ENCODE assay signal across 9 cellular contexts in genomic region chr12:46268349-46268616, GRCh38. TPM values are rescaled to one million over a fixed set of nuclear protein-coding genes. Genes with fewer than 3 reads are reported as not detected.
DNase-seq lines count a peak whose midpoint lies in the region; ATAC-seq and TF ChIP-seq lines count a peak whose summit lies in the region.
"Had no signal": no experiment of that assay in that cellular context is flagged by ENCODE, and none has a peak within 500 bp of the region (broad histone marks: within the 10 kb centered on the region; RNA-seq: fewer than 3 reads in every experiment).

No MANE protein-coding gene starts in this region.

- intact Hi-C loops in CD4-positive, alpha-beta T cell (cut with DNase I, micrococcal nuclease): loop anchor here in 1 of 2 experiments (2.0 to 10.0 kb wide), 6 partner anchors 33 to 533 kb away; partner anchors contain the start of gene SCAF11

- H2AFZ ChIP-seq in KMS-11 (ENCODE audit: low read depth) (peak overlapping the region; percentile 86), neural cell (ENCODE audit: low read depth, low read length) (peak overlapping the region; percentile 90)

- peaks cover 28% of the 10 kb centered on the region for H4K20me1 ChIP-seq in KMS-11 (ENCODE audit: insufficient read depth)
- peaks cover 3% of the 10 kb centered on the region for H4K20me1 ChIP-seq in neural cell (ENCODE audit: insufficient read depth)

- no peak for TF ChIP-seq CTCF in CD4-positive, alpha-beta T cell (IDR thresholded peaks at IDR 0.05)
- TF ChIP-seq CTCF in KMS-11 (conservative IDR thresholded peaks at IDR 0.05; ENCODE audit: low read depth, low read length) (no peak), neural cell (IDR thresholded peaks at IDR 0.05; ENCODE audit: poor library complexity, severe bottlenecking) (no peak)

- peaks cover 15% of the 10 kb centered on the region for H3K36me3 Mint-ChIP-seq in CD4-positive, alpha-beta T cell (ENCODE audit: low read depth)

- DNase-seq in CD4-positive, alpha-beta T cell: peak in 8 of 10 experiments; percentile 15 to 36 (median 26)
- peak; percentile 19 for DNase-seq in effector CD4-positive, alpha-beta T cell
- DNase-seq in retina (no peak), NOMO-1 (lab: John Stamatoyannopoulos, UW; ENCODE audit: unreplicated experiment in 2 of 2) (no peak)
- DNase-seq in activated effector memory CD4-positive, alpha-beta T cell treated with anti-CD3 and anti-CD28 coated beads, Interleukin-2, amount 50 U/mL, for 16 hours: no peak

- H3K27me3 Mint-ChIP-seq in CD4-positive, alpha-beta T cell: no peaks in the 10 kb centered on the region
- H3K27me3 Mint-ChIP-seq: naive B cell had no signal

- H3K4me1 ChIP-seq in KMS-11 (ENCODE audit: low read depth, poor library complexity, severe bottlenecking): peaks cover 35% of the 10 kb centered on the region

- no peak for ATAC-seq in CD4-positive, alpha-beta T cell (ENCODE audit: poor library complexity)
- no peak for ATAC-seq in esophagus mucosa

- H3K4me2 ChIP-seq in KMS-11 (peak overlapping the region; percentile 79), neural cell (ENCODE audit: low read length) (no peak overlapping the region)

- H3K9ac ChIP-seq in KMS-11 (peak overlapping the region; percentile 98), neural cell (ENCODE audit: low read length) (peak overlapping the region; percentile 97)

- CTCF ChIA-PET in CD4-positive, alpha-beta T cell (lab: Charles Lee): interaction anchor here (1.0 to 2.9 kb wide), 6 partner anchors 34 to 278 kb away, joined by 4 to 20 read pairs (median 10); partner anchors contain the start of gene SCAF11

- no peak overlapping the region for H3K27ac Mint-ChIP-seq in CD4-positive, alpha-beta T cell
- H3K27ac Mint-ChIP-seq: naive B cell had no signal

- H3K4me3 ChIP-seq in KMS-11 (IDR thresholded peaks at IDR 0.05; ENCODE audit: insufficient read depth, low read depth, low read length) (no peak overlapping the region), neural cell (ENCODE audit: low read length) (peak overlapping the region; percentile 84)

- no peak overlapping the region for H3K4me3 Mint-ChIP-seq in CD4-positive, alpha-beta T cell
- H3K4me3 Mint-ChIP-seq: naive B cell had no signal

- H3F3A ChIP-seq in neural cell (ENCODE audit: insufficient read depth, low read length, poor library complexity, severe bottlenecking): no peaks in the 10 kb centered on the region

- peaks cover 39% of the 10 kb centered on the region for H3K4me1 Mint-ChIP-seq in CD4-positive, alpha-beta T cell (ENCODE audit: low read depth)

- no peak for TF ChIP-seq EP300 in neural cell (conservative IDR thresholded peaks at IDR 0.05; ENCODE audit: poor library complexity, severe bottlenecking)

- no peaks in the 10 kb centered on the region for H3K27me3 ChIP-seq in CD4-positive, alpha-beta T cell (ENCODE audit: control insufficient read depth, insufficient read depth, low read length)
- H3K27me3 ChIP-seq in KMS-11 (ENCODE audit: insufficient read depth, low read depth) (no peaks in the 10 kb centered on the region), neural cell (ENCODE audit: insufficient read depth, low read depth, low read length) (no peaks in the 10 kb centered on the region)

- no peaks in the 10 kb centered on the region for H3K9me3 Mint-ChIP-seq in CD4-positive, alpha-beta T cell

- TF ChIP-seq RAD21 in neural cell (conservative IDR thresholded peaks at IDR 0.05): no peak

- H3K27ac ChIP-seq in CD4-positive, alpha-beta T cell (ENCODE audit: low read depth, low read length): peak overlapping the region; percentile 99
- peak overlapping the region; percentile 92 for H3K27ac ChIP-seq in KMS-11
- H3K27ac ChIP-seq in neural cell (ENCODE audit: low read length): peak overlapping the region; percentile 94

- POLR2A ChIA-PET in CD4-positive, alpha-beta T cell (lab: Charles Lee): interaction anchor here (0.6 to 6.6 kb wide), 34 partner anchors 10 to 1545 kb away, joined by 3 to 418 read pairs (median 10); partner anchors contain the start of genes ANO6, ARID2, SCAF11 and SLC38A2

- H3K36me3 ChIP-seq in KMS-11 (ENCODE audit: insufficient read depth): no peaks in the 10 kb centered on the region
- no peaks in the 10 kb centered on the region for H3K36me3 ChIP-seq in neural cell (ENCODE audit: insufficient read depth, low read length)

- no peaks in the 10 kb centered on the region for H3K9me2 ChIP-seq in neural cell (ENCODE audit: insufficient read depth, low read length)

- no peaks in the 10 kb centered on the region for H3K9me3 ChIP-seq in CD4-positive, alpha-beta T cell (ENCODE audit: control insufficient read depth, low read length)
- no peaks in the 10 kb centered on the region for H3K9me3 ChIP-seq in neural cell (ENCODE audit: low read length)

- peaks cover 52% of the 10 kb centered on the region for H3K79me2 ChIP-seq in KMS-11 (ENCODE audit: insufficient read depth, low read depth)
- peaks cover 66% of the 10 kb centered on the region for H3K79me2 ChIP-seq in neural cell (replicated peaks; ENCODE audit: insufficient read depth, low read length)

TF ChIP-seq in neural cell, 6 proteins besides CTCF, POLR2A, EP300 and RAD21:
- no peak for TF ChIP-seq TAF1 (IDR thresholded peaks at IDR 0.05; ENCODE audit: low read depth)
- TF ChIP-seq EZH2 (IDR thresholded peaks at IDR 0.05; ENCODE audit: borderline replicate concordance, insufficient read depth, low read length, poor library complexity, severe bottlenecking): no peak
- TF ChIP-seq, protein P1, sequence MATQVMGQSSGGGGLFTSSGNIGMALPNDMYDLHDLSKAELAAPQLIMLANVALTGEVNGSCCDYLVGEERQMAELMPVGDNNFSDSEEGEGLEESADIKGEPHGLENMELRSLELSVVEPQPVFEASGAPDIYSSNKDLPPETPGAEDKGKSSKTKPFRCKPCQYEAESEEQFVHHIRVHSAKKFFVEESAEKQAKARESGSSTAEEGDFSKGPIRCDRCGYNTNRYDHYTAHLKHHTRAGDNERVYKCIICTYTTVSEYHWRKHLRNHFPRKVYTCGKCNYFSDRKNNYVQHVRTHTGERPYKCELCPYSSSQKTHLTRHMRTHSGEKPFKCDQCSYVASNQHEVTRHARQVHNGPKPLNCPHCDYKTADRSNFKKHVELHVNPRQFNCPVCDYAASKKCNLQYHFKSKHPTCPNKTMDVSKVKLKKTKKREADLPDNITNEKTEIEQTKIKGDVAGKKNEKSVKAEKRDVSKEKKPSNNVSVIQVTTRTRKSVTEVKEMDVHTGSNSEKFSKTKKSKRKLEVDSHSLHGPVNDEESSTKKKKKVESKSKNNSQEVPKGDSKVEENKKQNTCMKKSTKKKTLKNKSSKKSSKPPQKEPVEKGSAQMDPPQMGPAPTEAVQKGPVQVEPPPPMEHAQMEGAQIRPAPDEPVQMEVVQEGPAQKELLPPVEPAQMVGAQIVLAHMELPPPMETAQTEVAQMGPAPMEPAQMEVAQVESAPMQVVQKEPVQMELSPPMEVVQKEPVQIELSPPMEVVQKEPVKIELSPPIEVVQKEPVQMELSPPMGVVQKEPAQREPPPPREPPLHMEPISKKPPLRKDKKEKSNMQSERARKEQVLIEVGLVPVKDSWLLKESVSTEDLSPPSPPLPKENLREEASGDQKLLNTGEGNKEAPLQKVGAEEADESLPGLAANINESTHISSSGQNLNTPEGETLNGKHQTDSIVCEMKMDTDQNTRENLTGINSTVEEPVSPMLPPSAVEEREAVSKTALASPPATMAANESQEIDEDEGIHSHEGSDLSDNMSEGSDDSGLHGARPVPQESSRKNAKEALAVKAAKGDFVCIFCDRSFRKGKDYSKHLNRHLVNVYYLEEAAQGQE (IDR thresholded peaks at IDR 0.05; ENCODE audit: borderline replicate concordance): no peak
- no peak for TF ChIP-seq SMC3 (conservative IDR thresholded peaks at IDR 0.05; ENCODE audit: poor library complexity)
- no peak for TF ChIP-seq MXI1 (conservative IDR thresholded peaks at IDR 0.05; ENCODE audit: poor library complexity, severe bottlenecking)
- TF ChIP-seq POLR2AphosphoS5 (IDR thresholded peaks at IDR 0.05): no peak
TF ChIP-seq in neural cell: peak in this region for 0.

RNA-seq across cellular contexts. Expression of gene SLC38A1, which starts 0.6 kb away (rescaled TPM):
- total RNA-seq in CD4-positive, alpha-beta T cell: 100 to 1,000 TPM; 327 to 346 TPM
- 115 and 124 TPM in 2 replicates for polyA plus RNA-seq in neural cell
- 410 and 423 TPM in 2 replicates for polyA minus RNA-seq in neural cell
- 71.5 TPM for total RNA-seq in esophagus mucosa

Comparison
In these comparisons a context has a peak if more than half of its experiments do, and no peak if none do; other contexts are left out.
1. DNase-seq: peak in CD4-positive, alpha-beta T cell (8 of 10) and effector CD4-positive, alpha-beta T cell (single experiment); none in retina (single experiment), NOMO-1 (0 of 2) and activated effector memory CD4-positive, alpha-beta T cell treated with anti-CD3 and anti-CD28 coated beads, Interleukin-2, amount 50 U/mL, for 16 hours (single experiment).
2. Peak in every context shown above with its lines, with median percentiles within 50 percentile points of each other: H3K27ac ChIP-seq.